ENCODE assay signal across 1 cellular context in the genomic region with DNA sequence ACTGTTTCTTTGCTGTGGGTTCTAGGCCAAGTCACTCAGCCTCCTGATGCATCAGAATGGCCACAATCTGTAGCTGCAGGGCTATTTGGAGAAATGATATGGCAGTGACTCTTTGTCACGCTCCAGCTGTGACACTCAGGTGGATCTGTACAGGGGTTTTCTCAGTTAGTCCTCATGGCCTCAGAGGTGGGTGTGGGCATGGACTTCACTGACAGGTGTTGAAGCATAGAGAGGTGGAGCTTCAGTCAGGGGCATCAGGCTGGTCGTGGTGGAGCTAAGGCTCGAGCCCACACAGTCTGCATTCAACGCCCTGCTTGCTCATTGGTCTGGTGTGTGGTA.
TF ChIP-seq lines count a peak whose summit lies in the region.

No MANE protein-coding gene starts in this region.

TF ChIP-seq in GM12878, 131 proteins besides CTCF, POLR2A, EP300 and RAD21:
- no peak for TF ChIP-seq SPI1 (IDR thresholded peaks at IDR 0.05; ENCODE audit: borderline replicate concordance, insufficient read depth, low read depth, low read length)
- TF ChIP-seq STAT1 (conservative IDR thresholded peaks at IDR 0.05) = no peak
- no peak for TF ChIP-seq PAX5 (IDR thresholded peaks at IDR 0.05; ENCODE audit: borderline replicate concordance, low read depth, low read length)
- TF ChIP-seq BHLHE40 (IDR thresholded peaks at IDR 0.05; ENCODE audit: borderline replicate concordance in 1 of 2, low read depth in 2 of 2, low read length in 1 of 2) = no peak
- TF ChIP-seq SMC3 (IDR thresholded peaks at IDR 0.05; ENCODE audit: borderline replicate concordance, low read length) = no peak
- no peak for TF ChIP-seq RELA (IDR thresholded peaks at IDR 0.05; ENCODE audit: borderline replicate concordance, partially characterized antibody)
- TF ChIP-seq KDM1A (IDR thresholded peaks at IDR 0.05; ENCODE audit: borderline replicate concordance) = no peak
- no peak for TF ChIP-seq POU2F2 (IDR thresholded peaks at IDR 0.05; ENCODE audit: borderline replicate concordance, low read depth, low read length)
